ENCODE assay signal across 20 cellular contexts in genomic region chr4:92421920-92422319, GRCh38.
A peak's percentile ranks its signal among the peaks of the same experiment; 100 is the strongest.
DNase-seq lines count a peak whose midpoint lies in the region; ATAC-seq and TF ChIP-seq lines count a peak whose summit lies in the region.
"Had no signal": no experiment of that assay in that cellular context is flagged by ENCODE, and none has a peak within 500 bp of the region (broad histone marks: within the 10 kb centered on the region; RNA-seq: fewer than 3 reads in every experiment).

No MANE protein-coding gene starts in this region.

- H4K20me1 ChIP-seq in GM23338 (replicated peaks; ENCODE audit: insufficient read depth) = no peaks in the 10 kb centered on the region

- H3K4me2 ChIP-seq in GM23338 = peak overlapping the region; percentile 46

- DNase-seq in GM23338 (ENCODE audit: low spot score) (peak; percentile 66), MG63 (no peak), esophagus muscularis mucosa (ENCODE audit: extremely low spot score) (no peak), Kasumi-1 (lab: John Stamatoyannopoulos, UW) (no peak)
- DNase-seq in activated CD4-positive, alpha-beta T cell treated with anti-CD3 and anti-CD28 coated beads, Interleukin-2, amount 10 ng/mL, durations not matched to agents 24 days and 14 days = no peak
- DNase-seq: activated CD8-positive, alpha-beta memory T cell treated with anti-CD3 and anti-CD28 coated beads, Interleukin-2, amount 50 U/mL, for 4 hours; activated naive CD4-positive, alpha-beta T cell treated with anti-CD3 and anti-CD28 coated beads for 36 hours; colonic mucosa; gastrocnemius medialis; left ventricle myocardium inferior; NCI-H2081; NCI-H526; PC-3; stimulated activated CD4-positive, alpha-beta T cell treated with anti-CD3 and anti-CD28 coated beads, Interleukin-4, amount 100 ng/mL, for 4 hours; T-helper 9 cell had no signal

- ATAC-seq in GM18870 (IDR thresholded peaks at IDR 0.05; ENCODE audit: unreplicated experiment) (peak; percentile 98), GM23338 (peak; percentile 97), HG03025 (IDR thresholded peaks at IDR 0.05; ENCODE audit: low FRiP score, unreplicated experiment) (peak; percentile 85), HG03558 (IDR thresholded peaks at IDR 0.05; ENCODE audit: extremely low read depth, unreplicated experiment) (peak; percentile 84)
- ATAC-seq: gastrocnemius medialis, PC-3 had no signal

- H3K27ac ChIP-seq in GM23338 (ENCODE audit: low read depth) (no peak overlapping the region), esophagus muscularis mucosa (replicated peaks in 1 of 4) (no peak overlapping the region)
- H3K27ac ChIP-seq: ascending aorta, colonic mucosa, gastrocnemius medialis, left ventricle myocardium inferior, thoracic aorta had no signal

- intact Hi-C loops in activated CD4-positive, alpha-beta T cell treated with anti-CD3 and anti-CD28 coated beads, Interleukin-2, amount 10 ng/mL, durations not matched to agents 24 days and 14 days (cut with micrococcal nuclease) = no loop called here
- intact Hi-C loops in esophagus muscularis mucosa (cut with DNase I) = no loop called here

- H3K27me3 Mint-ChIP-seq in GM23338 (ENCODE audit: insufficient read depth, low read depth, poor library complexity) = no peaks in the 10 kb centered on the region
- H3K27me3 Mint-ChIP-seq in activated CD4-positive, alpha-beta T cell treated with anti-CD3 and anti-CD28 coated beads, Interleukin-2, amount 10 ng/mL, durations not matched to agents 24 days and 14 days = no peaks in the 10 kb centered on the region

- H3K79me2 ChIP-seq in GM23338 (replicated peaks; ENCODE audit: insufficient read depth) = peaks cover 39% of the 10 kb centered on the region

- H3K4me3 Mint-ChIP-seq in GM23338 = peak overlapping the region; percentile 23; the same call in 2 of the 3 replicates
- H3K4me3 Mint-ChIP-seq in activated CD4-positive, alpha-beta T cell treated with anti-CD3 and anti-CD28 coated beads, Interleukin-2, amount 10 ng/mL, durations not matched to agents 24 days and 14 days = no peak overlapping the region
- H3K4me3 Mint-ChIP-seq: activated naive CD4-positive, alpha-beta T cell treated with anti-CD3 and anti-CD28 coated beads for 36 hours had no signal

- H3K9me2 ChIP-seq in GM23338 (ENCODE audit: insufficient read depth) = peaks cover 5% of the 10 kb centered on the region; the same call in 1 of the 2 replicates

- 88% methylated on average over 2 of the region's 2 CpGs for WGBS in esophagus muscularis mucosa

- no peaks in the 10 kb centered on the region for H3F3A ChIP-seq in GM23338 (replicated peaks; ENCODE audit: low read depth)

- H3K4me3 ChIP-seq in GM23338 (no peak overlapping the region), MG63 (no peak overlapping the region), esophagus muscularis mucosa (no peak overlapping the region)
- H3K4me3 ChIP-seq: ascending aorta, colonic mucosa, gastrocnemius medialis, left ventricle myocardium inferior, thoracic aorta had no signal

- no peak for TF ChIP-seq POLR2A in esophagus muscularis mucosa (IDR thresholded peaks at IDR 0.05; ENCODE audit: low read depth)

- no peaks in the 10 kb centered on the region for H3K36me3 Mint-ChIP-seq in GM23338 (ENCODE audit: low read depth)
- no peaks in the 10 kb centered on the region for H3K36me3 Mint-ChIP-seq in activated CD4-positive, alpha-beta T cell treated with anti-CD3 and anti-CD28 coated beads, Interleukin-2, amount 10 ng/mL, durations not matched to agents 24 days and 14 days (ENCODE audit: low read depth)

- H3K27me3 ChIP-seq in GM23338 (ENCODE audit: insufficient read depth) (no peaks in the 10 kb centered on the region; the same call in 1 of the 2 replicates), MG63 (no peaks in the 10 kb centered on the region), esophagus muscularis mucosa (no peaks in the 10 kb centered on the region)
- H3K27me3 ChIP-seq: ascending aorta, colonic mucosa, gastrocnemius medialis had no signal

- H3K9me3 ChIP-seq in MG63 (no peaks in the 10 kb centered on the region), esophagus muscularis mucosa (no peaks in the 10 kb centered on the region)
- H3K9me3 ChIP-seq: ascending aorta, colonic mucosa, gastrocnemius medialis, left ventricle myocardium inferior, thoracic aorta had no signal

- H2AFZ ChIP-seq in GM23338 = no peak overlapping the region

- H3K9me3 Mint-ChIP-seq in GM23338 = no peaks in the 10 kb centered on the region
- H3K9me3 Mint-ChIP-seq in activated CD4-positive, alpha-beta T cell treated with anti-CD3 and anti-CD28 coated beads, Interleukin-2, amount 10 ng/mL, durations not matched to agents 24 days and 14 days = no peaks in the 10 kb centered on the region

- TF ChIP-seq CTCF in GM23338 (conservative IDR thresholded peaks at IDR 0.05; ENCODE audit: low read depth in 2 of 2) (no peak), esophagus muscularis mucosa (IDR thresholded peaks at IDR 0.05) (no peak)

- TF ChIP-seq EP300 in esophagus muscularis mucosa (IDR thresholded peaks at IDR 0.05) = no peak

- H3K27ac Mint-ChIP-seq in GM23338 = no peak overlapping the region
- H3K27ac Mint-ChIP-seq in activated CD4-positive, alpha-beta T cell treated with anti-CD3 and anti-CD28 coated beads, Interleukin-2, amount 10 ng/mL, durations not matched to agents 24 days and 14 days = no peak overlapping the region
- H3K27ac Mint-ChIP-seq: activated naive CD4-positive, alpha-beta T cell treated with anti-CD3 and anti-CD28 coated beads for 36 hours had no signal

- H3K4me1 ChIP-seq in GM23338 (ENCODE audit: insufficient read depth) (peaks cover 36% of the 10 kb centered on the region), esophagus muscularis mucosa (no peaks in the 10 kb centered on the region)
- H3K4me1 ChIP-seq: ascending aorta, colonic mucosa, gastrocnemius medialis, left ventricle myocardium inferior had no signal

- H3K36me3 ChIP-seq in GM23338 (ENCODE audit: insufficient read depth) (no peaks in the 10 kb centered on the region), MG63 (no peaks in the 10 kb centered on the region), esophagus muscularis mucosa (no peaks in the 10 kb centered on the region)
- H3K36me3 ChIP-seq: ascending aorta, colonic mucosa, gastrocnemius medialis, left ventricle myocardium inferior, thoracic aorta had no signal

- peaks cover 34% of the 10 kb centered on the region for H3K4me1 Mint-ChIP-seq in GM23338
- H3K4me1 Mint-ChIP-seq in activated CD4-positive, alpha-beta T cell treated with anti-CD3 and anti-CD28 coated beads, Interleukin-2, amount 10 ng/mL, durations not matched to agents 24 days and 14 days = no peaks in the 10 kb centered on the region

TF ChIP-seq in GM23338, 12 proteins besides CTCF, POLR2A, EP300 and RAD21 (continues in another document):
- TF ChIP-seq JUNB (IDR thresholded peaks at IDR 0.05; ENCODE audit: unreplicated experiment) (no peak), REST (IDR thresholded peaks at IDR 0.05; ENCODE audit: unreplicated experiment) (no peak), ETS1 (IDR thresholded peaks at IDR 0.05) (no peak), ZNF114 (CRISPR knock-in tag; IDR thresholded peaks at IDR 0.05) (no peak), NANOG (IDR thresholded peaks at IDR 0.05; ENCODE audit: borderline replicate concordance) (no peak), STAT1 (IDR thresholded peaks at IDR 0.05; ENCODE audit: unreplicated experiment) (no peak), CREB1 (CRISPR knock-in tag; IDR thresholded peaks at IDR 0.05; ENCODE audit: low read depth) (no peak), POLR2AphosphoS5 (IDR thresholded peaks at IDR 0.05; ENCODE audit: low read depth) (no peak), EZH2phosphoT487 (IDR thresholded peaks at IDR 0.05; ENCODE audit: unreplicated experiment) (no peak), ZNF331 (CRISPR knock-in tag; IDR thresholded peaks at IDR 0.05; ENCODE audit: low read depth) (no peak)
